10 cellular contexts compared by ENCODE assay signal in the genomic region with DNA sequence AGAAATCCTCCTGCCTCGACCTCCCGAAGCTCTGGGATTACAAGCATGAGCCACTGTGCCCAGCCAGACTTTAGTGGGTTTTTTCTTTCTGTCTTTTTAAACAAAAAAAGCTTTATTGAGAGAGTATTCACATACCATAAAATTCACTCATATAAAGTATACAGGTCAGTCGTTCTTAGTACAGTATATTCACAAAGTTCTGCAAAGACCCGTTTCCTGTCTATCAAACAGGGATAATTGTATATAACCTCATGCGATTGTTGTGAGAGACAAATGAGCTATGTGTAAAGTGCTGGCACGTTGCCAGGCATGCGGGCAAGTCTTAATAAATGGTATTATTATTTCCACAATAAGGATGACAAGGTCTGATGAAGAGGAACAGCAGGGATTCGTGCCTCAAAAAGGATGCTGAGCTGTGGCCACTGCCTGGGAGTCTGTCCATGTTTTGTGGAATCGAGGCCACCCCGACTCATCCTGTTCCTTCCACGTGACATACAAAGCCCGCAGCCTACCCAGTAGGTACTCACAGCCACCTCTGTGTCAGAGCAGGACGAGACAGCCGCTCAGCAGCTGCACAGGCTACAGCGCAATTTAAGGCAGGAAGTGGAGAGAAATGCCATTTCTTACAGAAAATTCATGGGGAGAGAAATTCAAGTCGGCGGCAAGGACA. TPM values are rescaled to one million over a fixed set of nuclear protein-coding genes. Genes with fewer than 3 reads are reported as not detected.
DNase-seq lines count a peak whose midpoint lies in the region; ATAC-seq and TF ChIP-seq lines count a peak whose summit lies in the region.
"Had no signal": no experiment of that assay in that cellular context is flagged by ENCODE, and none has a peak within 500 bp of the region (broad histone marks: within the 10 kb centered on the region; RNA-seq: fewer than 3 reads in every experiment).

No MANE protein-coding gene starts in this region.

- WGBS in hepatocyte (ENCODE audit: low lambda C conversion rate, missing lambda C conversion rate) = 76% methylated on average over 17 of the region's 17 CpGs

- no peaks in the 10 kb centered on the region for H3K4me1 ChIP-seq in hepatocyte (ENCODE audit: insufficient read depth)
- H3K4me1 ChIP-seq: adrenal gland had no signal

- H3K36me3 ChIP-seq in hepatocyte (replicated peaks; ENCODE audit: insufficient read depth, low read depth) = no peaks in the 10 kb centered on the region
- H3K36me3 ChIP-seq: adrenal gland had no signal

- no peak overlapping the region for H2AFZ ChIP-seq in hepatocyte

- H3K79me2 ChIP-seq in hepatocyte = no peaks in the 10 kb centered on the region

- H3K27ac ChIP-seq in hepatocyte = no peak overlapping the region
- H3K27ac ChIP-seq: adrenal gland, psoas muscle had no signal

- H3K4me3 ChIP-seq in fibroblast of the aortic adventitia (ENCODE audit: low read depth, low read length) (no peak overlapping the region), hepatocyte (no peak overlapping the region)
- H3K4me3 ChIP-seq: adrenal gland, psoas muscle had no signal

- no peaks in the 10 kb centered on the region for H3K9me2 ChIP-seq in hepatocyte (replicated peaks; ENCODE audit: insufficient read depth)

- no peak overlapping the region for H3K4me2 ChIP-seq in hepatocyte

- H3K9me3 ChIP-seq in hepatocyte (ENCODE audit: low read depth) = no peaks in the 10 kb centered on the region
- H3K9me3 ChIP-seq: adrenal gland, psoas muscle had no signal

- H3K27me3 ChIP-seq in hepatocyte = peaks cover 4% of the 10 kb centered on the region
- H3K27me3 ChIP-seq: adrenal gland had no signal

- no peak for TF ChIP-seq CTCF in fibroblast of the aortic adventitia (IDR thresholded peaks at IDR 0.05; ENCODE audit: insufficient read depth, low read length)
- TF ChIP-seq CTCF in hepatocyte (IDR thresholded peaks at IDR 0.05; ENCODE audit: poor library complexity) = no peak

- peak; percentile 94 for DNase-seq in COR-L47 (lab: John Stamatoyannopoulos, UW)
- DNase-seq in NCI-H2029 (lab: John Stamatoyannopoulos, UW) = peak; percentile 41
- DNase-seq in activated CD4-positive, alpha-beta T cell treated with anti-CD3 and anti-CD28 coated beads, Interleukin-2, amount 50 U/mL, for 4 hours = peak; percentile 15 to 16
- peak; percentile 16 for DNase-seq in fibroblast of the aortic adventitia (ENCODE audit: low read depth)
- no peak for DNase-seq in hepatocyte (ENCODE audit: low spot score)
- DNase-seq: psoas muscle had no signal

- no peaks in the 10 kb centered on the region for H4K20me1 ChIP-seq in hepatocyte (ENCODE audit: insufficient read depth, poor library complexity, severe bottlenecking)

- no peak for ATAC-seq in GM19452 (IDR thresholded peaks at IDR 0.05; ENCODE audit: unreplicated experiment)
- no peak for ATAC-seq in GM21786 (IDR thresholded peaks at IDR 0.05; ENCODE audit: unreplicated experiment)
- no peak for ATAC-seq in GM21390 (IDR thresholded peaks at IDR 0.05; ENCODE audit: unreplicated experiment)

RNA-seq across cellular contexts. Expression of gene SMKR1, which starts 51.7 kb away (rescaled TPM):
- total RNA-seq in fibroblast of the aortic adventitia (ENCODE audit: low replicate concordance) (0.65 and 0.72 TPM in 2 replicates), hepatocyte (0.88 TPM in 1 of 2 replicates, not detected in the other)
- 0.37 and 1.8 TPM in 2 replicates for polyA plus RNA-seq in hepatocyte

RNA-seq across cellular contexts. Expression of gene NRF1, which starts 57.5 kb away (rescaled TPM):
- 2.9 and 14.0 TPM in 2 replicates for total RNA-seq in fibroblast of the aortic adventitia (ENCODE audit: low replicate concordance)
- total RNA-seq in hepatocyte = 12.0 and 21.7 TPM in 2 replicates
- 5.4 and 11.2 TPM in 2 replicates for polyA plus RNA-seq in hepatocyte
